19 cellular contexts compared by ENCODE assay signal in the genomic region with DNA sequence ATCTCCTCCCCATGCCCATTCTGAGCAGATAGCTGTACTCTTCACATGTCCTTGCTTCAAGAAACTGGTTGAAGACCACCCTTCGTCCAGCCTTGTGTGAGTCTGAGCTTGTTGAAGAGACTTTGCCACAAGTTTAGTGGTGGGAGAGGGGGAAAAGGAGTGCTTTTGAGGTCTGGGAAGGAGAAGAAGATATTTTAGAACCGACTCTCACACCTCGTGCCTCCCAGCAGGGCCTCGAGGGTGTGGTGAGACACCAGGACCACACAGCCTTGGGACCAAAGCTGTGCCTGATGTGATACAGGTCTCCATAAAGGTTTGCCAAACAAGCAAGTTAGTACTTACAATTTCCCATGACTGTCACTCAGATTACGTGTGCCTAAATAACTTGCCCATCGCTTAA.
"Had no signal": no experiment of that assay in that cellular context is flagged by ENCODE, and none has a peak within 500 bp of the region (broad histone marks: within the 10 kb centered on the region; RNA-seq: fewer than 3 reads in every experiment).

No MANE protein-coding gene starts in this region.

- H3K4me1 ChIP-seq: prostate gland, uterus had no signal

- H3K36me3 ChIP-seq: left ventricle myocardium inferior, pancreas, prostate gland, right lobe of liver, spleen, suprapubic skin, tibial nerve, uterus had no signal

- H2AFZ ChIP-seq: hepatocyte had no signal

- H3K27me3 ChIP-seq: hepatocyte, pancreas, right lobe of liver, spleen, suprapubic skin, tibial nerve, uterus had no signal

- H3K9me3 ChIP-seq: left ventricle myocardium inferior, mucosa of descending colon, pancreas, prostate gland, right lobe of liver, spleen, suprapubic skin, tibial nerve, uterus had no signal

- H3K27ac ChIP-seq: hepatocyte, pancreas, prostate gland, right lobe of liver, spleen, suprapubic skin, tibial nerve, uterus had no signal

- H3K4me2 ChIP-seq: hepatocyte had no signal

- DNase-seq: islet precursor cell; left ventricle myocardium inferior; mesendoderm; midbrain; mucosa of descending colon; naive thymus-derived CD8-positive, alpha-beta T cell; pancreas; right lobe of liver; small intestine; spleen; stimulated activated CD4-positive, alpha-beta T cell treated with anti-CD3 and anti-CD28 coated beads, Interleukin-4, amount 100 ng/mL, for 24 hours; stimulated activated naive CD4-positive, alpha-beta T cell; uterus had no signal

- H3K79me2 ChIP-seq: hepatocyte had no signal

- H3K4me3 ChIP-seq: hepatocyte, left ventricle myocardium inferior, lung, mucosa of descending colon, pancreas, prostate gland, right lobe of liver, spleen, suprapubic skin, tibial nerve, uterus had no signal

- FAIRE-seq: pancreas, small intestine had no signal

- ATAC-seq: mucosa of descending colon; naive thymus-derived CD8-positive, alpha-beta T cell; pancreas; right lobe of liver; stimulated activated effector memory CD8-positive, alpha-beta T cell treated with anti-CD3 and anti-CD28 coated beads, Interleukin-12 subunit alpha, Interleukin-12 subunit beta, amount 100 ng/mL, for 72 hours had no signal
